Comparison of ENCODE assay signal across 17 cellular contexts in the genomic region with DNA sequence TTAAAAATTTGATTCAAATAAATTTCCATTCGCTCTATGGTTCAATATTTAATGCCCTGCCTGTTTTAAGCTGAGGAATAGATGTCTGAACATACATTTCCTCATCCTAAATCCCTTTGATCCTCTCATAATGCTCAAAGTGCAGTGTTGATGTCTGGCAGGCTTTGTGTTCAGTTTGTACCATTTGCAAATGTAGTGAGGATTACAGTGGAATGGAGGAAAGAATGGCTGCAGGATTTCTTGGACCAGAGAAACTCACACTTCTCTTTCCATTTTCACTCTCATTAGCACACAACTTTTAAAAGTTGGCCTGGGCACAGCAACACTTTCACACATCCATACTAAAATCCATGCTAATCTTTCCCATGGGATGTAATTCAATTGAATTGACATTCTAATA. TPM values are rescaled to one million over a fixed set of nuclear protein-coding genes. Genes with fewer than 3 reads are reported as not detected.
"Had no signal": no experiment of that assay in that cellular context is flagged by ENCODE, and none has a peak within 500 bp of the region (broad histone marks: within the 10 kb centered on the region; RNA-seq: fewer than 3 reads in every experiment).

No MANE protein-coding gene starts in this region.

- H3K9me3 Mint-ChIP-seq: neural crest cell had no signal

- H3K9me3 ChIP-seq: heart right ventricle, right atrium auricular region, suprapubic skin, thyroid gland, upper lobe of left lung, uterus had no signal

- H3K27ac Mint-ChIP-seq: naive thymus-derived CD8-positive, alpha-beta T cell had no signal

- H3K36me3 ChIP-seq: heart right ventricle, right atrium auricular region, suprapubic skin, thyroid gland, upper lobe of left lung, uterus had no signal

- H3K27ac ChIP-seq: right atrium auricular region, suprapubic skin, thyroid gland, upper lobe of left lung, uterus had no signal

- H3K27me3 ChIP-seq: dorsolateral prefrontal cortex, right atrium auricular region, suprapubic skin, thyroid gland, upper lobe of left lung, uterus had no signal

- ATAC-seq: heart right ventricle; naive thymus-derived CD8-positive, alpha-beta T cell had no signal

- H3K4me1 ChIP-seq: uterus had no signal

- DNase-seq: cortex of kidney; dorsolateral prefrontal cortex; effector CD8-positive, alpha-beta T cell; heart right ventricle; islet precursor cell; mammary epithelial cell; naive thymus-derived CD8-positive, alpha-beta T cell; posterior cingulate gyrus; small intestine; stimulated activated CD4-positive, alpha-beta T cell treated with anti-CD3 and anti-CD28 coated beads, Interleukin-2, amount 100 ng/mL, for 48 hours; stimulated activated naive CD4-positive, alpha-beta T cell treated with Interleukin-2 at 50 U/mL for 16 hours; thyroid gland; upper lobe of left lung; uterus had no signal

- H3K4me3 ChIP-seq: heart right ventricle, right atrium auricular region, suprapubic skin, thyroid gland, upper lobe of left lung, uterus had no signal

RNA-seq across cellular contexts. Expression of gene THRB, which starts 28.5 kb away (rescaled TPM):
- total RNA-seq: naive thymus-derived CD8-positive, alpha-beta T cell had no signal
- polyA plus RNA-seq: naive thymus-derived CD8-positive, alpha-beta T cell had no signal
